In the genomic region with DNA sequence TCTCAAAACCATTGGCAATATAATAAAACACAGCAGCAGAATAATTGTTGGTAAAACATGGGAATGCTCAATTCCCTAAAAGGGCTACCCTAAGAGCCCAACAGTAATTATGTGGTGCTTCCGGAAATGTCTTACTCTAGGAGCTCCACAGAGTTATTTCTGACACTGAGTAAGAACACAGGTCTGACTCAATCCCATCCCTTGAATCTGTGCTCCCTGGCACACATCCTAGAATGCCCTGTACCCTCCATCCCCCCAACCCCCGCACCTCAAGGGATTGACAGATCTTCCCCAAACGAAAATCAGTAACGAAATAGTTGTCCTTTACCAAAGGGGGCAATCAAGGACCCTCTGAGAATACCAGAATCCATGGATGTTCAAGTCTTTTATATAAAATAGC, we compare ENCODE assay signal across 22 cellular contexts.
"Had no signal": no experiment of that assay in that cellular context is flagged by ENCODE, and none has a peak within 500 bp of the region (broad histone marks: within the 10 kb centered on the region; RNA-seq: fewer than 3 reads in every experiment).

No MANE protein-coding gene starts in this region.

- H3K4me1 Mint-ChIP-seq: naive B cell had no signal

- H3K27ac Mint-ChIP-seq: dendritic cell treated with granulocyte-macrophage colony-stimulating factor and Interleukin-4, amounts not matched to agents 40 ng/mL and 50 ng/mL, for 4 days; naive B cell; nephron had no signal

- H3K4me1 ChIP-seq: esophagus squamous epithelium, foreskin keratinocyte, parathyroid adenoma, prostate gland, suprapubic skin, thyroid gland, upper lobe of left lung, uterus had no signal

- H3K9ac ChIP-seq: parathyroid adenoma had no signal

- H3K36me3 Mint-ChIP-seq: naive B cell had no signal

- ATAC-seq: foreskin keratinocyte, left cardiac atrium had no signal

- H3K9me3 ChIP-seq: esophagus squamous epithelium, left ventricle myocardium inferior, prostate gland, suprapubic skin, thyroid gland, upper lobe of left lung, uterus had no signal

- H3K4me3 ChIP-seq: esophagus squamous epithelium, hepatocyte, left ventricle myocardium inferior, lung, prostate gland, smooth muscle cell, suprapubic skin, thyroid gland, upper lobe of left lung, uterus had no signal

- H3K79me2 ChIP-seq: hepatocyte, parathyroid adenoma had no signal

- H3K36me3 ChIP-seq: prostate gland, uterus had no signal

- DNase-seq: esophagus squamous epithelium; foreskin keratinocyte; head of caudate nucleus; kidney; left cardiac atrium; left ventricle myocardium inferior; mesenchymal stem cell; midbrain; naive B cell; stimulated activated CD4-positive, alpha-beta T cell treated with anti-CD3 and anti-CD28 coated beads, Interleukin-2, amount 100 ng/mL, for 48 hours; stimulated activated naive CD4-positive, alpha-beta T cell treated with Interleukin-2 at 50 U/mL for 16 hours; thyroid gland; upper lobe of left lung; uterus had no signal

- H3K4me3 Mint-ChIP-seq: dendritic cell treated with granulocyte-macrophage colony-stimulating factor and Interleukin-4, amounts not matched to agents 40 ng/mL and 50 ng/mL, for 4 days; naive B cell; nephron had no signal

- H3K4me2 ChIP-seq: hepatocyte, smooth muscle cell had no signal

- H2AFZ ChIP-seq: hepatocyte, parathyroid adenoma had no signal

- H3K27me3 ChIP-seq: esophagus squamous epithelium, foreskin keratinocyte, hepatocyte, suprapubic skin, thyroid gland, upper lobe of left lung, uterus had no signal

- H3K27ac ChIP-seq: esophagus squamous epithelium, foreskin keratinocyte, hepatocyte, parathyroid adenoma, prostate gland, suprapubic skin, thyroid gland, upper lobe of left lung had no signal

- H3K9me3 Mint-ChIP-seq: dendritic cell treated with granulocyte-macrophage colony-stimulating factor and Interleukin-4, amounts not matched to agents 40 ng/mL and 50 ng/mL, for 4 days; nephron had no signal
